ENCODE assay signal across 8 cellular contexts in genomic region chr5:175479125-175479881, GRCh38. TPM values are rescaled to one million over a fixed set of nuclear protein-coding genes. Genes with fewer than 3 reads are reported as not detected.
DNase-seq lines count a peak whose midpoint lies in the region; ATAC-seq, FAIRE-seq and TF ChIP-seq lines count a peak whose summit lies in the region.

No MANE protein-coding gene starts in this region.

- in situ Hi-C loops in transverse colon (cut with MboI; ENCODE audit: low pct_ligation_motif_present in 1 of 4, low pct_unique_long_range_greater_than_20kb in 1 of 4, low sequenced_read_pairs in 3 of 4) = no loop called here

- H3K4me3 ChIP-seq in ascending aorta (peak overlapping the region; percentile 93 to 95), transverse colon (peak overlapping the region; percentile 84 to 96 (median 93))

- DNase-seq in ascending aorta (ENCODE audit: low spot score in 2 of 2) = no peak
- peak; percentile 51 for DNase-seq in left lobe of liver (ENCODE audit: low spot score)
- peak; percentile 69 for DNase-seq in transverse colon
- DNase-seq in H54 (ENCODE audit: insufficient read length, low spot score) = no peak
- no peak for DNase-seq in medulla oblongata (ENCODE audit: extremely low spot score)
- DNase-seq in kidney glomerular epithelial cell (lab: John Stamatoyannopoulos, UW) = no peak

- peaks cover 0 to 9% of the 10 kb centered on the region in 2 donors for H3K4me1 ChIP-seq in ascending aorta
- H3K4me1 ChIP-seq in transverse colon = peaks cover 9 to 34% (median 19%) of the 10 kb centered on the region in 4 donors

- H3K36me3 ChIP-seq in ascending aorta (peaks cover 0 to 6% of the 10 kb centered on the region in 2 donors), transverse colon (no peaks in the 10 kb centered on the region)

- H3K27ac ChIP-seq in ascending aorta (peak overlapping the region; percentile 16 to 52), transverse colon (peak overlapping the region; percentile 81 to 92 (median 88))

- intact Hi-C loops in ascending aorta (cut with DNase I) = no loop called here
- intact Hi-C loops in transverse colon (cut with DNase I; ENCODE audit: low total_unique reads) = no loop called here

- TF ChIP-seq EP300 in transverse colon (IDR thresholded peaks at IDR 0.05; ENCODE audit: low read depth) = no peak

- no peaks in the 10 kb centered on the region for H3K27me3 ChIP-seq in ascending aorta
- no peaks in the 10 kb centered on the region for H3K27me3 ChIP-seq in transverse colon

- peak; percentile 72 for TF ChIP-seq POLR2A in transverse colon (IDR thresholded peaks at IDR 0.05)
- no peak for TF ChIP-seq POLR2A in H54 (IDR thresholded peaks at IDR 0.05; ENCODE audit: low read depth, low read length)

- TF ChIP-seq CTCF in ascending aorta (IDR thresholded peaks at IDR 0.05) = no peak
- TF ChIP-seq CTCF in transverse colon (IDR thresholded peaks at IDR 0.05) = no peak

- ATAC-seq in GM19324 (IDR thresholded peaks at IDR 0.05; ENCODE audit: low FRiP score, unreplicated experiment) (peak; percentile 5), HG03565 (IDR thresholded peaks at IDR 0.05; ENCODE audit: unreplicated experiment) (peak; percentile 14), left lobe of liver (peak; percentile 8)

- FAIRE-seq in H54 (lab: Jason Lieb, UNC) = no peak

- H3K9me3 ChIP-seq in ascending aorta = no peaks in the 10 kb centered on the region
- no peaks in the 10 kb centered on the region for H3K9me3 ChIP-seq in transverse colon

- WGBS in transverse colon (ENCODE audit: low coverage in 1 of 2), 2 donors = 25 to 45% methylated on average over 6 to 13 of the region's 13 CpGs

RNA-seq across cellular contexts. Expression of gene SFXN1, which starts 0.9 kb away (rescaled TPM):
- total RNA-seq in ascending aorta (47.5 TPM), left lobe of liver (81.0 TPM), transverse colon (100 to 1,000 TPM in 2 of 4 donors, 10 to 100 TPM in 2; 15.7 to 192 (median 93.4) TPM)

RNA-seq across cellular contexts. Expression of gene DRD1, which starts 35.3 kb away (rescaled TPM):
- total RNA-seq in ascending aorta (0.11 TPM), left lobe of liver (0.13 TPM), transverse colon (under 1 TPM in 1 of 4 donors, not detected in 3; 0.16 TPM)

Comparison
In these comparisons a context has a peak if more than half of its experiments do, and no peak if none do; other contexts are left out.
1. DNase-seq: peak in left lobe of liver (single experiment) and transverse colon (single experiment); none in ascending aorta (0 of 2), H54 (single experiment), medulla oblongata (single experiment) and kidney glomerular epithelial cell (single experiment).
2. Peak in every context shown above with its lines, with median percentiles within 50 percentile points of each other: ATAC-seq.